ENCODE assay signal across 9 cellular contexts in genomic region chr21:41951876-41952567, GRCh38. TPM values are rescaled to one million over a fixed set of nuclear protein-coding genes. Genes with fewer than 3 reads are reported as not detected.
DNase-seq lines count a peak whose midpoint lies in the region; ATAC-seq and TF ChIP-seq lines count a peak whose summit lies in the region.
"Had no signal": no experiment of that assay in that cellular context is flagged by ENCODE, and none has a peak within 500 bp of the region (broad histone marks: within the 10 kb centered on the region; RNA-seq: fewer than 3 reads in every experiment).

No MANE protein-coding gene starts in this region.

- no peak for ATAC-seq in GM21529 (IDR thresholded peaks at IDR 0.05; ENCODE audit: unreplicated experiment)
- no peak for ATAC-seq in HG02642 (IDR thresholded peaks at IDR 0.05; ENCODE audit: poor library complexity, unreplicated experiment)

- no peak overlapping the region for H3K27ac ChIP-seq in BLaER1 treated with 17β-estradiol and CSF1 and Interleukin-3, amounts not matched to agents 10 nM and 100 nM
- no peak overlapping the region for H3K27ac ChIP-seq in osteoblast (ENCODE audit: low read depth, low read length)
- no peak overlapping the region for H3K27ac ChIP-seq in substantia nigra (ENCODE audit: low read depth, low read length, poor library complexity, severe bottlenecking)
- H3K27ac ChIP-seq: SK-N-MC had no signal

- no peak for DNase-seq in LNCaP clone FGC (ENCODE audit: low read depth)
- peak; percentile 29 for DNase-seq in dermis blood vessel endothelial cell
- DNase-seq in osteoblast (ENCODE audit: insufficient read length, low spot score, missing footprints): peak; percentile 70
- DNase-seq in substantia nigra (lab: John Stamatoyannopoulos, UW): no peak
- DNase-seq in NK-92 (lab: John Stamatoyannopoulos, UW; ENCODE audit: unreplicated experiment): no peak

- peak overlapping the region in 8 of 10 experiments; percentile 72 to 85 (median 76); a peak in 13 of 20 replicates for H3K4me3 ChIP-seq in BLaER1 treated with 17β-estradiol and CSF1 and Interleukin-3, amounts not matched to agents 10 nM and 100 nM
- H3K4me3 ChIP-seq in LNCaP clone FGC (ENCODE audit: low read depth, low read length) (peak overlapping the region; percentile 72), osteoblast (ENCODE audit: insufficient read depth, low read length) (peak overlapping the region; percentile 76)
- H3K4me3 ChIP-seq: SK-N-MC had no signal

- H3K9ac ChIP-seq in BLaER1 treated with 17β-estradiol and CSF1 and Interleukin-3, amounts not matched to agents 10 nM and 100 nM: peak overlapping the region in 3 of 11 experiments; percentile 84 to 90 (median 85); a peak in 1 of 22 replicates

- peaks cover 0 to 8% (median 0%) of the 10 kb centered on the region in 11 experiments; a peak in 4 of 22 replicates for H3K27me3 ChIP-seq in BLaER1 treated with 17β-estradiol and CSF1 and Interleukin-3, amounts not matched to agents 10 nM and 100 nM
- H3K27me3 ChIP-seq in osteoblast (ENCODE audit: insufficient read depth, low read length): no peaks in the 10 kb centered on the region

- TF ChIP-seq CTCF in LNCaP clone FGC (IDR thresholded peaks at IDR 0.05; ENCODE audit: control insufficient read depth, extremely low read depth, insufficient read depth): no peak
- TF ChIP-seq CTCF in osteoblast (IDR thresholded peaks at IDR 0.05; ENCODE audit: extremely low read depth, low read depth, low read length): no peak

- H3K4me2 ChIP-seq in BLaER1 treated with 17β-estradiol and CSF1 and Interleukin-3, amounts not matched to agents 10 nM and 100 nM: peak overlapping the region; percentile 96 to 99 (median 99)
- peak overlapping the region; percentile 86 for H3K4me2 ChIP-seq in osteoblast (ENCODE audit: insufficient read depth, low read length)

- H3K9me3 ChIP-seq in BLaER1 treated with 17β-estradiol and CSF1 and Interleukin-3, amounts not matched to agents 10 nM and 100 nM (replicated peaks in 1 of 11): peaks cover 0 to 6% (median 0%) of the 10 kb centered on the region in 11 experiments; a peak in 2 of 22 replicates
- no peaks in the 10 kb centered on the region for H3K9me3 ChIP-seq in osteoblast (ENCODE audit: low read depth, low read length)

- H3K79me2 ChIP-seq in osteoblast (ENCODE audit: insufficient read depth, low read length): peaks cover 57% of the 10 kb centered on the region

- peaks cover 0 to 25% (median 6%) of the 10 kb centered on the region in 11 experiments; a peak in 10 of 22 replicates for H4K20me1 ChIP-seq in BLaER1 treated with 17β-estradiol and CSF1 and Interleukin-3, amounts not matched to agents 10 nM and 100 nM
- peaks cover 24% of the 10 kb centered on the region for H4K20me1 ChIP-seq in osteoblast (ENCODE audit: insufficient read depth, low read length)

- peaks cover 0 to 16% (median 7%) of the 10 kb centered on the region in 11 experiments; a peak in 10 of 22 replicates for H3K36me3 ChIP-seq in BLaER1 treated with 17β-estradiol and CSF1 and Interleukin-3, amounts not matched to agents 10 nM and 100 nM
- H3K36me3 ChIP-seq in osteoblast (ENCODE audit: insufficient read depth, low read length): no peaks in the 10 kb centered on the region

- H3K4me1 ChIP-seq in BLaER1 treated with 17β-estradiol and CSF1 and Interleukin-3, amounts not matched to agents 10 nM and 100 nM: peaks cover 39 to 64% (median 59%) of the 10 kb centered on the region in 10 experiments
- H3K4me1 ChIP-seq in osteoblast (ENCODE audit: insufficient read depth, low read length): peaks cover 25% of the 10 kb centered on the region

- H2AFZ ChIP-seq in osteoblast (ENCODE audit: low read length): no peak overlapping the region

RNA-seq across cellular contexts. Expression of gene C2CD2, which starts 1.8 kb away (rescaled TPM):
- total RNA-seq in dermis blood vessel endothelial cell: 51.7 and 63.0 TPM in 2 replicates
- total RNA-seq in osteoblast: 33.9 and 40.9 TPM in 2 replicates

RNA-seq across cellular contexts. Expression of gene ZBTB21, which starts 58.1 kb away (rescaled TPM):
- total RNA-seq in dermis blood vessel endothelial cell: 5.3 and 6.1 TPM in 2 replicates
- total RNA-seq in osteoblast: 12.7 and 13.8 TPM in 2 replicates

Comparison
In these comparisons a context has a peak if more than half of its experiments do, and no peak if none do; other contexts are left out.
1. DNase-seq: peak in dermis blood vessel endothelial cell (single experiment) and osteoblast (single experiment); none in LNCaP clone FGC (single experiment), substantia nigra (0 of 49) and NK-92 (single experiment).
2. Peak in every context shown above with its lines, with median percentiles within 50 percentile points of each other: H3K4me3 ChIP-seq.